1 cellular context compared by ENCODE assay signal in the genomic region with DNA sequence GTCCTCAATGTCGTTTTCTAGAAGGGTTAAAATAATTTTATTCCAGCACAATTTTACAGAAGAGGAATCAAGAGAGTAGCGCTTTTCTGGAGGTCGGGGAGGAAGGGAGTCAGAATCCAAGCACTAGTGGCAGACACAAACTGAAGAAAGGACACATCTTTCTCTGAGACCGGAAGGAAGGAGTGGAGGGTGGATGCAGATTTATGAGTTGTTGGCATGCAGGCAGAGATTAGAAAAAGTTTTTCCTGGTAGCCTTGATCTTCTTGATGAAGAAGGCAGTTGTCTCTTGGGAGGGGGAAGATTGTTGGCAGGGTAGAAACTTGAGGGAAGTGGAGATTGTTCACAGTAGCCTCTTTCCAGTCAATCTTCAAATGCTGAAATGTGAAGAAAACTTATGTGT.
TF ChIP-seq lines count a peak whose summit lies in the region.

No MANE protein-coding gene starts in this region.

TF ChIP-seq in K562, 482 proteins besides CTCF, POLR2A, EP300 and RAD21 (continued from another document):
- TF ChIP-seq, protein P1, sequence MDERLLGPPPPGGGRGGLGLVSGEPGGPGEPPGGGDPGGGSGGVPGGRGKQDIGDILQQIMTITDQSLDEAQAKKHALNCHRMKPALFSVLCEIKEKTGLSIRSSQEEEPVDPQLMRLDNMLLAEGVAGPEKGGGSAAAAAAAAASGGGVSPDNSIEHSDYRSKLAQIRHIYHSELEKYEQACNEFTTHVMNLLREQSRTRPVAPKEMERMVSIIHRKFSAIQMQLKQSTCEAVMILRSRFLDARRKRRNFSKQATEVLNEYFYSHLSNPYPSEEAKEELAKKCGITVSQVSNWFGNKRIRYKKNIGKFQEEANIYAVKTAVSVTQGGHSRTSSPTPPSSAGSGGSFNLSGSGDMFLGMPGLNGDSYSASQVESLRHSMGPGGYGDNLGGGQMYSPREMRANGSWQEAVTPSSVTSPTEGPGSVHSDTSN (CRISPR knock-in tag; IDR thresholded peaks at IDR 0.05; ENCODE audit: low read depth): no peak
- TF ChIP-seq, protein P1 (tag; conservative IDR thresholded peaks at IDR 0.05; ENCODE audit: low read depth): peak; percentile 70
- TF ChIP-seq GABPA (tag; conservative IDR thresholded peaks at IDR 0.05; ENCODE audit: low read depth): peak; percentile 71
